In genomic region chr2:170525566-170525900, GRCh38 we compare ENCODE assay signal across 9 cellular contexts.
DNase-seq lines count a peak whose midpoint lies in the region; ATAC-seq, FAIRE-seq and TF ChIP-seq lines count a peak whose summit lies in the region.
"Had no signal": no experiment of that assay in that cellular context is flagged by ENCODE, and none has a peak within 500 bp of the region (broad histone marks: within the 10 kb centered on the region; RNA-seq: fewer than 3 reads in every experiment).

No MANE protein-coding gene starts in this region.

- ATAC-seq in A549 = peak; percentile 80 to 86

- H3K79me2 ChIP-seq in mesendoderm (ENCODE audit: control insufficient read depth, insufficient read depth, low read length) = no peaks in the 10 kb centered on the region

- no peak overlapping the region for H4K5ac ChIP-seq in mesendoderm (ENCODE audit: low read length)

- H2BK15ac ChIP-seq in mesendoderm (replicated peaks; ENCODE audit: low read depth) = no peak overlapping the region

- peak; percentile 23 to 60 for DNase-seq in A549 (ENCODE audit: low read depth in 1 of 2, low spot score in 1 of 2)
- peak; percentile 95 for DNase-seq in M059J (ENCODE audit: low read depth)
- peak; percentile 78 for DNase-seq in endodermal cell
- peak; percentile 94 for DNase-seq in mesendoderm
- DNase-seq in inferior parietal cortex (ENCODE audit: extremely low spot score) = no peak
- no peak for DNase-seq in UCSD-AML1 (lab: John Stamatoyannopoulos, UW; ENCODE audit: unreplicated experiment)
- no peak for DNase-seq in OCI-M2 (lab: John Stamatoyannopoulos, UW; ENCODE audit: unreplicated experiment)
- DNase-seq in NCI-H1105 (lab: John Stamatoyannopoulos, UW) = no peak

- no peak for TF ChIP-seq RAD21 in A549 (conservative IDR thresholded peaks at IDR 0.05 in 1 of 2, IDR thresholded peaks at IDR 0.05 in 1 of 2)

- no peak for TF ChIP-seq EP300 in A549 (IDR thresholded peaks at IDR 0.05)

- H3K79me1 ChIP-seq in mesendoderm (ENCODE audit: low read length) = no peaks in the 10 kb centered on the region

- TF ChIP-seq POLR2A in A549 (IDR thresholded peaks at IDR 0.05; ENCODE audit: low read length) = no peak

- H3K4me3 Mint-ChIP-seq in endodermal cell = no peak overlapping the region

- peak overlapping the region; percentile 67 for H3K4ac ChIP-seq in mesendoderm (ENCODE audit: low read depth, low read length)

- H3K4me3 ChIP-seq in A549 = no peak overlapping the region
- no peak overlapping the region for H3K4me3 ChIP-seq in endodermal cell (ENCODE audit: low read length)
- H3K4me3 ChIP-seq in mesendoderm (ENCODE audit: low read length) = no peak overlapping the region

- no peak overlapping the region for H4K8ac ChIP-seq in mesendoderm (ENCODE audit: low read depth, low read length)

- H3K27me3 Mint-ChIP-seq in endodermal cell (ENCODE audit: insufficient read depth) = no peaks in the 10 kb centered on the region

- no peak for TF ChIP-seq CTCF in A549 (IDR thresholded peaks at IDR 0.05)
- TF ChIP-seq CTCF in endodermal cell (conservative IDR thresholded peaks at IDR 0.05) = no peak

- peak overlapping the region; percentile 16 for H3K18ac ChIP-seq in mesendoderm (ENCODE audit: low read length)

- no peak overlapping the region for H3K56ac ChIP-seq in mesendoderm (ENCODE audit: low read length)

- H3K27ac ChIP-seq in A549 (no peak overlapping the region), endodermal cell (ENCODE audit: low read depth, low read length) (peak overlapping the region; percentile 35), mesendoderm (ENCODE audit: low read depth, low read length) (no peak overlapping the region)
- H3K27ac ChIP-seq: C4-2B had no signal

- H2BK5ac ChIP-seq in mesendoderm (ENCODE audit: low read length) = no peak overlapping the region

- no peak overlapping the region for H3K27ac Mint-ChIP-seq in endodermal cell

- H3K27me3 ChIP-seq in endodermal cell (ENCODE audit: control insufficient read depth, insufficient read depth, low read length, poor library complexity, severe bottlenecking) (no peaks in the 10 kb centered on the region), mesendoderm (ENCODE audit: insufficient read depth, low read length, poor library complexity) (no peaks in the 10 kb centered on the region)

- H3K36me3 ChIP-seq in endodermal cell (ENCODE audit: control insufficient read depth, insufficient read depth, low read length) (no peaks in the 10 kb centered on the region), mesendoderm (ENCODE audit: control insufficient read depth, insufficient read depth, low read length) (no peaks in the 10 kb centered on the region)

- FAIRE-seq in A549 (lab: Jason Lieb, UNC) = no peak

- H3K9ac ChIP-seq in endodermal cell (ENCODE audit: extremely low read depth, low read length, poor library complexity, severe bottlenecking) (no peak overlapping the region), mesendoderm (ENCODE audit: low read length) (no peak overlapping the region)

- peak overlapping the region; percentile 41; the same call in 2 of the 3 replicates for H3K4me2 ChIP-seq in A549
- no peak overlapping the region for H3K4me2 ChIP-seq in mesendoderm (ENCODE audit: low read length)

- POLR2A ChIA-PET in A549 (lab: Yijun Ruan, JAX) = no interaction called here

- H3K23ac ChIP-seq in mesendoderm (ENCODE audit: low read length) = no peak overlapping the region

- no peaks in the 10 kb centered on the region for H3K9me3 Mint-ChIP-seq in endodermal cell

- H2BK120ac ChIP-seq in mesendoderm (ENCODE audit: low read depth, low read length) = no peak overlapping the region

- H3K36me3 Mint-ChIP-seq in endodermal cell (ENCODE audit: low read depth) = no peaks in the 10 kb centered on the region

- H3K9me3 ChIP-seq in A549 (no peaks in the 10 kb centered on the region), endodermal cell (ENCODE audit: control insufficient read depth, low read length) (no peaks in the 10 kb centered on the region)

- no peak overlapping the region for H2AK5ac ChIP-seq in mesendoderm (ENCODE audit: low read length)

- CTCF ChIA-PET in A549 (lab: Yijun Ruan, JAX) = interaction anchor here (1.0 to 1.4 kb wide), 2 partner anchors 51 to 155 kb away, joined by 3 read pairs; no protein-coding TSS in a partner anchor

- H3K4me1 Mint-ChIP-seq in endodermal cell = peaks cover 23% of the 10 kb centered on the region

- H3K4me1 ChIP-seq in A549 = peaks cover 18% of the 10 kb centered on the region; the same call in 2 of the 3 replicates
- H3K4me1 ChIP-seq in endodermal cell (ENCODE audit: control insufficient read depth, insufficient read depth, low read length) = peaks cover 7% of the 10 kb centered on the region
- peaks cover 2% of the 10 kb centered on the region for H3K4me1 ChIP-seq in mesendoderm (ENCODE audit: control insufficient read depth, low read depth, low read length)

- WGBS in A549 (ENCODE audit: missing lambda C conversion rate) = 35% methylated on average over 5 of the region's 5 CpGs
- 76 to 87% methylated on average over 4 to 5 of the region's 5 CpGs for WGBS in endodermal cell (ENCODE audit: insufficient coverage in 1 of 2, insufficient read length in 1 of 2), 2 experiments
- WGBS in mesendoderm (ENCODE audit: extremely low coverage, insufficient coverage, low lambda C conversion rate) = no CpG with 5 or more reads among the region's 5 CpGs

TF ChIP-seq in A549, 52 proteins besides CTCF, POLR2A, EP300 and RAD21 (continues in another document):
- TF ChIP-seq CHD2 (IDR thresholded peaks at IDR 0.05; ENCODE audit: low read length, partially characterized antibody) (no peak), JUNB (IDR thresholded peaks at IDR 0.05) (peak; percentile 42; the same call in 1 of the 2 replicates), HDAC2 (IDR thresholded peaks at IDR 0.05) (no peak), MAFK (IDR thresholded peaks at IDR 0.05; ENCODE audit: partially characterized antibody) (peak; percentile 16), CHD4 (IDR thresholded peaks at IDR 0.05; ENCODE audit: borderline replicate concordance) (no peak), ZSCAN20 (CRISPR knock-in tag; IDR thresholded peaks at IDR 0.05) (no peak), POLR2AphosphoS2 (conservative IDR thresholded peaks at IDR 0.05; ENCODE audit: low read length) (no peak), EHF (CRISPR knock-in tag; IDR thresholded peaks at IDR 0.05) (no peak), REST (IDR thresholded peaks at IDR 0.05) (no peak), TFCP2L1 (CRISPR knock-in tag; IDR thresholded peaks at IDR 0.05) (no peak), EHMT2 (IDR thresholded peaks at IDR 0.05; ENCODE audit: low read depth) (no peak), FOSL2 (IDR thresholded peaks at IDR 0.05) (peak; percentile 29; the same call in 1 of the 2 replicates), FOSL2 (CRISPR knock-in tag; IDR thresholded peaks at IDR 0.05) (0 out of 2 replicates have a peak, but pooled peaks have one; percentile 7), ZFP36 (IDR thresholded peaks at IDR 0.05; ENCODE audit: borderline replicate concordance, partially characterized antibody) (no peak), RNF2 (IDR thresholded peaks at IDR 0.05; ENCODE audit: borderline replicate concordance, low read depth) (no peak), SREBF2 (IDR thresholded peaks at IDR 0.05) (no peak), HMGXB4 (CRISPR knock-in tag; IDR thresholded peaks at IDR 0.05; ENCODE audit: borderline replicate concordance) (no peak), RCOR1 (IDR thresholded peaks at IDR 0.05; ENCODE audit: low read depth, low read length) (no peak), MAX (IDR thresholded peaks at IDR 0.05) (no peak), NPAS2 (CRISPR knock-in tag; IDR thresholded peaks at IDR 0.05; ENCODE audit: borderline replicate concordance) (no peak), ESRRA (IDR thresholded peaks at IDR 0.05; ENCODE audit: borderline replicate concordance, low read length) (no peak)

Comparison
In these comparisons a context has a peak if more than half of its experiments do, and no peak if none do; other contexts are left out.
1. DNase-seq: peak in A549 (2 of 2), M059J (single experiment), endodermal cell (single experiment) and mesendoderm (single experiment); none in inferior parietal cortex (single experiment), UCSD-AML1 (single experiment), OCI-M2 (single experiment) and NCI-H1105 (single experiment).